ENCODE assay signal across 28 cellular contexts in genomic region chr3:170440346-170440745, GRCh38. TPM values are rescaled to one million over a fixed set of nuclear protein-coding genes. Genes with fewer than 3 reads are reported as not detected.
DNase-seq lines count a peak whose midpoint lies in the region; ATAC-seq, FAIRE-seq and TF ChIP-seq lines count a peak whose summit lies in the region.
"Had no signal": no experiment of that assay in that cellular context is flagged by ENCODE, and none has a peak within 500 bp of the region (broad histone marks: within the 10 kb centered on the region; RNA-seq: fewer than 3 reads in every experiment).

No MANE protein-coding gene starts in this region.

- WGBS in GM23248 (ENCODE audit: low coverage in 1 of 2, low lambda C conversion rate in 2 of 2, missing lambda C conversion rate in 2 of 2), 2 experiments: 94 to 99% methylated on average over 2 of the region's 2 CpGs
- 91 to 98% methylated on average over 2 of the region's 2 CpGs for WGBS in testis, 2 donors

- H3K79me2 ChIP-seq in GM23248 (ENCODE audit: insufficient read depth): no peaks in the 10 kb centered on the region
- no peaks in the 10 kb centered on the region for H3K79me2 ChIP-seq in endothelial cell of umbilical vein (ENCODE audit: control insufficient read depth, insufficient read depth, low read length)

- no peaks in the 10 kb centered on the region for H3K27me3 ChIP-seq in GM23248 (replicated peaks; ENCODE audit: insufficient read depth)
- H3K27me3 ChIP-seq in endothelial cell of umbilical vein (ENCODE audit: control insufficient read depth in 2 of 2, insufficient read depth in 2 of 2, low read length in 2 of 2): no peaks in the 10 kb centered on the region
- no peaks in the 10 kb centered on the region for H3K27me3 ChIP-seq in testis
- H3K27me3 ChIP-seq: BE2C, cardiac muscle cell, MG63 had no signal

- H3K9me1 ChIP-seq in endothelial cell of umbilical vein (replicated peaks; ENCODE audit: control insufficient read depth, extremely low read depth, insufficient read depth, low read length): no peaks in the 10 kb centered on the region

- peaks cover 6% of the 10 kb centered on the region; the same call in 1 of the 2 replicates for H3K9me2 ChIP-seq in GM23248 (ENCODE audit: insufficient read depth)

- no peak for FAIRE-seq in endothelial cell of umbilical vein (lab: Jason Lieb, UNC)
- FAIRE-seq: GM12891, HepG2 had no signal

- H3K4me3 ChIP-seq in GM23248 (no peak overlapping the region), endothelial cell of umbilical vein (replicated peaks in 1 of 3; ENCODE audit: insufficient read depth in 1 of 3, low read depth in 1 of 3, low read length in 3 of 3) (no peak overlapping the region), testis (no peak overlapping the region)
- H3K4me3 ChIP-seq: cardiac muscle cell, MG63, prostate gland, smooth muscle cell had no signal

- dilution Hi-C loops in endothelial cell of umbilical vein (cut with MboI; ENCODE audit: extremely low pct_ligation_motif_present, low sequenced_read_pairs): loop anchor here (10.0 kb wide), 1 partner anchor 374 kb away; no protein-coding TSS in a partner anchor

- intact Hi-C loops in endothelial cell of umbilical vein (cut with micrococcal nuclease): no loop called here
- intact Hi-C loops in testis (cut with DNase I; ENCODE audit: low total_unique reads): no loop called here

- no peaks in the 10 kb centered on the region for H3K9me3 ChIP-seq in GM23248 (ENCODE audit: low read depth)
- H3K9me3 ChIP-seq in endothelial cell of umbilical vein (replicated peaks; ENCODE audit: control insufficient read depth, insufficient read depth, low read length): no peaks in the 10 kb centered on the region
- no peaks in the 10 kb centered on the region for H3K9me3 ChIP-seq in testis
- H3K9me3 ChIP-seq: BE2C, Caco-2, MG63, prostate gland had no signal

- H2AFZ ChIP-seq in GM23248: no peak overlapping the region
- no peak overlapping the region for H2AFZ ChIP-seq in endothelial cell of umbilical vein (ENCODE audit: low read depth, low read length)

- H3K4me2 ChIP-seq in GM23248 (ENCODE audit: unreplicated experiment): no peak overlapping the region
- H3K4me2 ChIP-seq in endothelial cell of umbilical vein (ENCODE audit: insufficient read depth, low read length): no peak overlapping the region
- H3K4me2 ChIP-seq: smooth muscle cell had no signal

- TF ChIP-seq POLR2A in endothelial cell of umbilical vein (IDR thresholded peaks at IDR 0.05; ENCODE audit: low read depth, low read length): no peak
- TF ChIP-seq POLR2A in testis (IDR thresholded peaks at IDR 0.05): no peak

- in situ Hi-C loops in GM23248 (cut with MboI): no loop called here

- peaks cover 3% of the 10 kb centered on the region; the same call in 1 of the 2 replicates for H3K4me1 ChIP-seq in GM23248 (ENCODE audit: insufficient read depth)
- H3K4me1 ChIP-seq in endothelial cell of umbilical vein (ENCODE audit: control insufficient read depth, extremely low read depth, insufficient read depth, low read length): peaks cover 13% of the 10 kb centered on the region
- peaks cover 23% of the 10 kb centered on the region for H3K4me1 ChIP-seq in testis
- H3K4me1 ChIP-seq: BE2C, Caco-2, prostate gland had no signal

- H3K36me3 ChIP-seq in GM23248 (ENCODE audit: low read depth): peaks cover 24% of the 10 kb centered on the region
- peaks cover 2 to 3% of the 10 kb centered on the region in 2 experiments for H3K36me3 ChIP-seq in endothelial cell of umbilical vein (ENCODE audit: control insufficient read depth in 2 of 2, extremely low read depth in 1 of 2, insufficient read depth in 2 of 2, low read length in 2 of 2)
- H3K36me3 ChIP-seq in testis (ENCODE audit: low read depth, missing control alignments): no peaks in the 10 kb centered on the region
- H3K36me3 ChIP-seq: BE2C, cardiac muscle cell, MG63, prostate gland had no signal

- peaks cover 50% of the 10 kb centered on the region for H3F3A ChIP-seq in GM23248 (ENCODE audit: insufficient read depth)

- TSS peak; percentile 2 for BruUV-seq in endothelial cell of umbilical vein (replicated peaks; lab: Mats Ljungman, UMichigan)

- CTCF ChIA-PET in endothelial cell of umbilical vein (lab: Charles Lee): interaction anchor here (0.6 to 2.2 kb wide), 4 partner anchors 9 to 56 kb away, joined by 3 to 7 read pairs (median 4); no protein-coding TSS in a partner anchor

- H3K27ac ChIP-seq in GM23248 (no peak overlapping the region), endothelial cell of umbilical vein (ENCODE audit: insufficient read depth, low read depth, low read length) (no peak overlapping the region), testis (peak overlapping the region in 1 of 2 donors; percentile 25)
- H3K27ac ChIP-seq: cardiac muscle cell, prostate gland had no signal

- H3K9ac ChIP-seq in GM23248: no peak overlapping the region
- no peak overlapping the region for H3K9ac ChIP-seq in endothelial cell of umbilical vein (replicated peaks; ENCODE audit: extremely low read depth, insufficient read depth, low read length)

- DNase-seq in GM23248 (peak; percentile 48), RPMI7951 (ENCODE audit: low read depth) (peak; percentile 77), endothelial cell of umbilical vein (ENCODE audit: low read depth, low spot score) (peak; percentile 31), omental fat pad (ENCODE audit: low spot score) (no peak), T1000 (lab: John Stamatoyannopoulos, UW) (no peak), testis (no peak), T-helper 1 cell (no peak)
- DNase-seq: activated CD4-positive, alpha-beta memory T cell treated with anti-CD3 and anti-CD28 coated beads, Interleukin-2, amount 10 ng/mL, durations not matched to agents 7 days and 5 days; activated T-cell treated with anti-CD3 and anti-CD28 coated beads, Interleukin-2, amount 50 U/mL, for 24 hours; BE2C; Caco-2; effector CD4-positive, alpha-beta T cell; GF-D8; hippocampal formation; mesendoderm; MG63; NCI-H2227 treated with DMSO at 0.1 percent for 48 hours; NK-92 treated with Interleukin-12 subunit alpha and Interleukin-12 subunit beta, amount 100 ng/mL, for 24 hours; stimulated activated CD4-positive, alpha-beta T cell treated with anti-CD3 and anti-CD28 coated beads, Interleukin-4, amount 100 ng/mL, for 4 hours; T-cell had no signal

- ATAC-seq in omental fat pad (ENCODE audit: low FRiP score): peak; percentile 75
- ATAC-seq in HG02885 (IDR thresholded peaks at IDR 0.05; ENCODE audit: poor library complexity, unreplicated experiment): no peak
- ATAC-seq: HepG2; natural killer cell treated with Interleukin-12 subunit alpha and Interleukin-12 subunit beta and Interleukin-15 and Interleukin-18, amount 100 ng/mL, for 72 hours; Right ventricle myocardium inferior; T-cell had no signal

- no peaks in the 10 kb centered on the region for H4K20me1 ChIP-seq in GM23248 (ENCODE audit: insufficient read depth)
- H4K20me1 ChIP-seq in endothelial cell of umbilical vein (replicated peaks; ENCODE audit: control insufficient read depth, extremely low read depth, insufficient read depth, low read length): no peaks in the 10 kb centered on the region

- TF ChIP-seq CTCF in endothelial cell of umbilical vein (IDR thresholded peaks at IDR 0.05; ENCODE audit: extremely low read depth in 1 of 2, insufficient read depth in 1 of 2, low read depth in 1 of 2, low read length in 2 of 2): no peak
- TF ChIP-seq CTCF in omental fat pad (IDR thresholded peaks at IDR 0.05): no peak
- TF ChIP-seq CTCF in testis (IDR thresholded peaks at IDR 0.05): no peak

- POLR2A ChIA-PET in endothelial cell of umbilical vein (lab: Charles Lee): no interaction called here

TF ChIP-seq in endothelial cell of umbilical vein, 7 proteins besides CTCF, POLR2A, EP300 and RAD21:
- no peak for TF ChIP-seq MAX (IDR thresholded peaks at IDR 0.05; ENCODE audit: insufficient read depth, insufficient read length)
- no peak for TF ChIP-seq GATA2 (IDR thresholded peaks at IDR 0.05; ENCODE audit: insufficient read depth, insufficient read length, low read depth, low read length)
- TF ChIP-seq POLR2AphosphoS5 (IDR thresholded peaks at IDR 0.05; ENCODE audit: insufficient read depth, low read depth, low read length): peak; percentile 22
- TF ChIP-seq MYC (IDR thresholded peaks at IDR 0.05; ENCODE audit: low read depth, low read length): no peak
- TF ChIP-seq JUN (IDR thresholded peaks at IDR 0.05; ENCODE audit: borderline replicate concordance, insufficient read depth, insufficient read length, low read depth): peak; percentile 14
- peak; percentile 41 for TF ChIP-seq FOS (IDR thresholded peaks at IDR 0.05; ENCODE audit: borderline replicate concordance, insufficient read depth, low read length)
- no peak for TF ChIP-seq EZH2 (IDR thresholded peaks at IDR 0.05; ENCODE audit: borderline replicate concordance, low read depth, low read length, severe bottlenecking)

RNA-seq across cellular contexts. Expression of gene CLDN11, which starts 21.7 kb away (rescaled TPM):
- 81.9 and 95.9 TPM in 2 replicates for total RNA-seq in GM23248 (2014; rRNA removed; shearing (Covaris generic))
- polyA plus RNA-seq in GM23248 (2016; fragmentation: Nextera tagmentation; extraction: Ambion mirVana) (84.5 and 84.9 TPM in 2 replicates), endothelial cell of umbilical vein (147 and 178 TPM in 2 replicates), testis (ENCODE audit: insufficient read depth, low read depth, low replicate concordance) (378 TPM)
- total RNA-seq in RPMI7951 (2014; rRNA removed; shearing (Covaris generic)): 32.3 and 34.4 TPM in 2 replicates
- total RNA-seq in endothelial cell of umbilical vein (344 and 395 TPM in 2 replicates), omental fat pad (10 to 100 TPM; 24.6 to 57.6 (median 47.8) TPM), testis (1,000 to 10,000 TPM; 1,237 to 1,538 TPM)
- polyA plus RNA-seq in endothelial cell of umbilical vein (2011; cell fraction: cytosol; rRNA removed): 142 and 185 TPM in 2 replicates
- polyA plus RNA-seq in endothelial cell of umbilical vein (2011; cell fraction: nucleus; rRNA removed): 63.2 and 65.1 TPM in 2 replicates
- 84.8 and 369 TPM in 2 replicates for polyA plus RNA-seq in endothelial cell of umbilical vein (2012)
- 90.8 and 139 TPM in 2 replicates for polyA minus RNA-seq in endothelial cell of umbilical vein
- not detected for polyA minus RNA-seq in endothelial cell of umbilical vein (2011; cell fraction: cytosol; rRNA and poly(A)+ RNA removed)
- 35.4 and 38.8 TPM in 2 replicates for polyA minus RNA-seq in endothelial cell of umbilical vein (2011; cell fraction: nucleus; rRNA and poly(A)+ RNA removed)
- total RNA-seq: activated CD4-positive, alpha-beta memory T cell treated with anti-CD3 and anti-CD28 coated beads, Interleukin-2, amount 10 ng/mL, durations not matched to agents 7 days and 5 days had no signal
- polyA plus RNA-seq: cardiac muscle cell had no signal

Comparison
In these comparisons a context has a peak if more than half of its experiments do, and no peak if none do; other contexts are left out.
1. DNase-seq: peak in GM23248 (single experiment), RPMI7951 (single experiment) and endothelial cell of umbilical vein (single experiment); none in omental fat pad (single experiment), T1000 (single experiment), testis (single experiment) and T-helper 1 cell (0 of 5).